Comparison of ENCODE assay signal across 2 cellular contexts in the genomic region with DNA sequence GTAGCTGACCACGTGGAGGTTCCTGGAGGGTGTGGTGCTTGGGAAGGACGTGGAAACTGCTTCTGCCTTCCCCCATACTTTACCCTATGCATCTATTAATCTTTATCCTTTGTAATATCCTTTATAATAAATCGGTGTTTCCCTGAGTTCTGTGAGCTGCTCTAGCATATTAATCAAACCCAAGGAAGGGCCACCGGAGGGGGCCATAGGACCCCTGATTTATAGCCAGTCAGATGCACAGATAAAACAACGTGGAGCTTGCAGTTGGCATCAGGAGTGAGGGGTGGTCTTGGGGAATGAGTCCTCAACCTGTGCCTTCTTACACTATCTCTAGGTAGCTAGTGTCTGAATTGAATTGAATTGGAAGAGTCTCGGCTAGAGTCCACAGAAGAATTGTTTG.
TF ChIP-seq lines count a peak whose summit lies in the region.

No MANE protein-coding gene starts in this region.

TF ChIP-seq in SK-N-SH, 30 proteins besides CTCF, POLR2A, EP300 and RAD21 (continued from another document):
- TF ChIP-seq FOXJ3 (CRISPR knock-in tag; IDR thresholded peaks at IDR 0.05) (no peak), NRF1 (IDR thresholded peaks at IDR 0.05; ENCODE audit: low read depth, low read length) (no peak), ELF1 (IDR thresholded peaks at IDR 0.05) (no peak)
- TF ChIP-seq, protein P1, sequence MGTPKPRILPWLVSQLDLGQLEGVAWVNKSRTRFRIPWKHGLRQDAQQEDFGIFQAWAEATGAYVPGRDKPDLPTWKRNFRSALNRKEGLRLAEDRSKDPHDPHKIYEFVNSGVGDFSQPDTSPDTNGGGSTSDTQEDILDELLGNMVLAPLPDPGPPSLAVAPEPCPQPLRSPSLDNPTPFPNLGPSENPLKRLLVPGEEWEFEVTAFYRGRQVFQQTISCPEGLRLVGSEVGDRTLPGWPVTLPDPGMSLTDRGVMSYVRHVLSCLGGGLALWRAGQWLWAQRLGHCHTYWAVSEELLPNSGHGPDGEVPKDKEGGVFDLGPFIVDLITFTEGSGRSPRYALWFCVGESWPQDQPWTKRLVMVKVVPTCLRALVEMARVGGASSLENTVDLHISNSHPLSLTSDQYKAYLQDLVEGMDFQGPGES (IDR thresholded peaks at IDR 0.05; ENCODE audit: low read depth, low read length): no peak

TF ChIP-seq in SK-N-SH treated with all-trans-retinoic acid at 6 μM for 48 hours, 23 proteins besides CTCF, POLR2A, EP300 and RAD21 (continued from another document):
- TF ChIP-seq, protein P2, sequence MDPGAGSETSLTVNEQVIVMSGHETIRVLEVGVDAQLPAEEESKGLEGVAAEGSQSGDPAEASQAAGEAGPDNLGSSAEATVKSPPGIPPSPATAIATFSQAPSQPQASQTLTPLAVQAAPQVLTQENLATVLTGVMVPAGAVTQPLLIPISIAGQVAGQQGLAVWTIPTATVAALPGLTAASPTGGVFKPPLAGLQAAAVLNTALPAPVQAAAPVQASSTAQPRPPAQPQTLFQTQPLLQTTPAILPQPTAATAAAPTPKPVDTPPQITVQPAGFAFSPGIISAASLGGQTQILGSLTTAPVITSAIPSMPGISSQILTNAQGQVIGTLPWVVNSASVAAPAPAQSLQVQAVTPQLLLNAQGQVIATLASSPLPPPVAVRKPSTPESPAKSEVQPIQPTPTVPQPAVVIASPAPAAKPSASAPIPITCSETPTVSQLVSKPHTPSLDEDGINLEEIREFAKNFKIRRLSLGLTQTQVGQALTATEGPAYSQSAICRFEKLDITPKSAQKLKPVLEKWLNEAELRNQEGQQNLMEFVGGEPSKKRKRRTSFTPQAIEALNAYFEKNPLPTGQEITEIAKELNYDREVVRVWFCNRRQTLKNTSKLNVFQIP (CRISPR knock-in tag; IDR thresholded peaks at IDR 0.05; ENCODE audit: borderline replicate concordance, low read depth): no peak
- no peak for TF ChIP-seq CSDC2 (CRISPR knock-in tag; IDR thresholded peaks at IDR 0.05)
- TF ChIP-seq, protein P3, sequence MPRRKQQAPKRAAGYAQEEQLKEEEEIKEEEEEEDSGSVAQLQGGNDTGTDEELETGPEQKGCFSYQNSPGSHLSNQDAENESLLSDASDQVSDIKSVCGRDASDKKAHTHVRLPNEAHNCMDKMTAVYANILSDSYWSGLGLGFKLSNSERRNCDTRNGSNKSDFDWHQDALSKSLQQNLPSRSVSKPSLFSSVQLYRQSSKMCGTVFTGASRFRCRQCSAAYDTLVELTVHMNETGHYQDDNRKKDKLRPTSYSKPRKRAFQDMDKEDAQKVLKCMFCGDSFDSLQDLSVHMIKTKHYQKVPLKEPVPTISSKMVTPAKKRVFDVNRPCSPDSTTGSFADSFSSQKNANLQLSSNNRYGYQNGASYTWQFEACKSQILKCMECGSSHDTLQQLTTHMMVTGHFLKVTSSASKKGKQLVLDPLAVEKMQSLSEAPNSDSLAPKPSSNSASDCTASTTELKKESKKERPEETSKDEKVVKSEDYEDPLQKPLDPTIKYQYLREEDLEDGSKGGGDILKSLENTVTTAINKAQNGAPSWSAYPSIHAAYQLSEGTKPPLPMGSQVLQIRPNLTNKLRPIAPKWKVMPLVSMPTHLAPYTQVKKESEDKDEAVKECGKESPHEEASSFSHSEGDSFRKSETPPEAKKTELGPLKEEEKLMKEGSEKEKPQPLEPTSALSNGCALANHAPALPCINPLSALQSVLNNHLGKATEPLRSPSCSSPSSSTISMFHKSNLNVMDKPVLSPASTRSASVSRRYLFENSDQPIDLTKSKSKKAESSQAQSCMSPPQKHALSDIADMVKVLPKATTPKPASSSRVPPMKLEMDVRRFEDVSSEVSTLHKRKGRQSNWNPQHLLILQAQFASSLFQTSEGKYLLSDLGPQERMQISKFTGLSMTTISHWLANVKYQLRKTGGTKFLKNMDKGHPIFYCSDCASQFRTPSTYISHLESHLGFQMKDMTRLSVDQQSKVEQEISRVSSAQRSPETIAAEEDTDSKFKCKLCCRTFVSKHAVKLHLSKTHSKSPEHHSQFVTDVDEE (CRISPR knock-in tag; IDR thresholded peaks at IDR 0.05): no peak
- TF ChIP-seq, protein P4, sequence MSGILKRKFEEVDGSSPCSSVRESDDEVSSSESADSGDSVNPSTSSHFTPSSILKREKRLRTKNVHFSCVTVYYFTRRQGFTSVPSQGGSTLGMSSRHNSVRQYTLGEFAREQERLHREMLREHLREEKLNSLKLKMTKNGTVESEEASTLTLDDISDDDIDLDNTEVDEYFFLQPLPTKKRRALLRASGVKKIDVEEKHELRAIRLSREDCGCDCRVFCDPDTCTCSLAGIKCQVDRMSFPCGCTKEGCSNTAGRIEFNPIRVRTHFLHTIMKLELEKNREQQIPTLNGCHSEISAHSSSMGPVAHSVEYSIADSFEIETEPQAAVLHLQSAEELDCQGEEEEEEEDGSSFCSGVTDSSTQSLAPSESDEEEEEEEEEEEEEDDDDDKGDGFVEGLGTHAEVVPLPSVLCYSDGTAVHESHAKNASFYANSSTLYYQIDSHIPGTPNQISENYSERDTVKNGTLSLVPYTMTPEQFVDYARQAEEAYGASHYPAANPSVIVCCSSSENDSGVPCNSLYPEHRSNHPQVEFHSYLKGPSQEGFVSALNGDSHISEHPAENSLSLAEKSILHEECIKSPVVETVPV (CRISPR knock-in tag; IDR thresholded peaks at IDR 0.05): no peak
- no peak for TF ChIP-seq ESRRG (CRISPR knock-in tag; IDR thresholded peaks at IDR 0.05)
- no peak for TF ChIP-seq TOX (CRISPR knock-in tag; IDR thresholded peaks at IDR 0.05; ENCODE audit: borderline replicate concordance)
- no peak for TF ChIP-seq ZNF565 (CRISPR knock-in tag; conservative IDR thresholded peaks at IDR 0.05; ENCODE audit: low read depth)
- no peak for TF ChIP-seq GLIS3 (CRISPR knock-in tag; IDR thresholded peaks at IDR 0.05)
- TF ChIP-seq, protein P5, sequence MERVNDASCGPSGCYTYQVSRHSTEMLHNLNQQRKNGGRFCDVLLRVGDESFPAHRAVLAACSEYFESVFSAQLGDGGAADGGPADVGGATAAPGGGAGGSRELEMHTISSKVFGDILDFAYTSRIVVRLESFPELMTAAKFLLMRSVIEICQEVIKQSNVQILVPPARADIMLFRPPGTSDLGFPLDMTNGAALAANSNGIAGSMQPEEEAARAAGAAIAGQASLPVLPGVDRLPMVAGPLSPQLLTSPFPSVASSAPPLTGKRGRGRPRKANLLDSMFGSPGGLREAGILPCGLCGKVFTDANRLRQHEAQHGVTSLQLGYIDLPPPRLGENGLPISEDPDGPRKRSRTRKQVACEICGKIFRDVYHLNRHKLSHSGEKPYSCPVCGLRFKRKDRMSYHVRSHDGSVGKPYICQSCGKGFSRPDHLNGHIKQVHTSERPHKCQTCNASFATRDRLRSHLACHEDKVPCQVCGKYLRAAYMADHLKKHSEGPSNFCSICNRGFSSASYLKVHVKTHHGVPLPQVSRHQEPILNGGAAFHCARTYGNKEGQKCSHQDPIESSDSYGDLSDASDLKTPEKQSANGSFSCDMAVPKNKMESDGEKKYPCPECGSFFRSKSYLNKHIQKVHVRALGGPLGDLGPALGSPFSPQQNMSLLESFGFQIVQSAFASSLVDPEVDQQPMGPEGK (CRISPR knock-in tag; IDR thresholded peaks at IDR 0.05; ENCODE audit: borderline replicate concordance): no peak
- TF ChIP-seq CREB5 (CRISPR knock-in tag; IDR thresholded peaks at IDR 0.05; ENCODE audit: low read depth): no peak
